ENCODE assay signal across 2 cellular contexts in the genomic region with DNA sequence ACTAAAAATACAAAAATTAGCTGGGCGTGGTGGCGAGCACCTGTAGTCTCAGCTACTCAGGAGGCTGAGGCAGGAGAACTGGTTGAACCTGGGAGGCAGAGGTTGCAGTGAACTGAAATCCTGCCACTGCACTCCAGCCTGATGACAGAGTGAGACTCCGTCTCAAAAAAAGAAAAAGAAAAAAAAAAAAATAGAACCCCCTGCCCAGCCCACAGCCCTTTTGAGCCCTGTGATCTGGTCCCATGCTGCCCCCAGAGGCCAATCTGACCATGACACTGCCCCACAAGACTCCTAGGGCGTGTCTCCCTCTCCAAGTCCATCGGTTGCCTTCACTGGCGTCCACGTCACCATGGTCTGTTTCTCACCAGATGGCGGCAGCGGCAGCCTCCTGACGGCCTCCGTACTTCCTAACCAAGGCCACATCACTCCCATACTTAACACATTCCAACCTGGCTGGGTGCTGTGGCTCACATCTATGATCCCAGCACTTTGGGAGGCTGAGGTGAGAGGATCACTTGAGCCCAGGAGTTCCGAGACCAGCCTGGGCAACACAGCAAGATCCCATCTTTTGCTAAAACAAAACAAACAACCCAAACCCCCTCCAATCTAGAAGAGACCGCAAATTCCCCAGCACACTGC.
TF ChIP-seq lines count a peak whose summit lies in the region.

No MANE protein-coding gene starts in this region.

TF ChIP-seq in GM23338, 12 proteins besides CTCF, POLR2A, EP300 and RAD21:
- TF ChIP-seq JUNB (IDR thresholded peaks at IDR 0.05; ENCODE audit: unreplicated experiment) (no peak), CREB1 (CRISPR knock-in tag; IDR thresholded peaks at IDR 0.05; ENCODE audit: low read depth) (peak; percentile 58)
- TF ChIP-seq, protein P1, sequence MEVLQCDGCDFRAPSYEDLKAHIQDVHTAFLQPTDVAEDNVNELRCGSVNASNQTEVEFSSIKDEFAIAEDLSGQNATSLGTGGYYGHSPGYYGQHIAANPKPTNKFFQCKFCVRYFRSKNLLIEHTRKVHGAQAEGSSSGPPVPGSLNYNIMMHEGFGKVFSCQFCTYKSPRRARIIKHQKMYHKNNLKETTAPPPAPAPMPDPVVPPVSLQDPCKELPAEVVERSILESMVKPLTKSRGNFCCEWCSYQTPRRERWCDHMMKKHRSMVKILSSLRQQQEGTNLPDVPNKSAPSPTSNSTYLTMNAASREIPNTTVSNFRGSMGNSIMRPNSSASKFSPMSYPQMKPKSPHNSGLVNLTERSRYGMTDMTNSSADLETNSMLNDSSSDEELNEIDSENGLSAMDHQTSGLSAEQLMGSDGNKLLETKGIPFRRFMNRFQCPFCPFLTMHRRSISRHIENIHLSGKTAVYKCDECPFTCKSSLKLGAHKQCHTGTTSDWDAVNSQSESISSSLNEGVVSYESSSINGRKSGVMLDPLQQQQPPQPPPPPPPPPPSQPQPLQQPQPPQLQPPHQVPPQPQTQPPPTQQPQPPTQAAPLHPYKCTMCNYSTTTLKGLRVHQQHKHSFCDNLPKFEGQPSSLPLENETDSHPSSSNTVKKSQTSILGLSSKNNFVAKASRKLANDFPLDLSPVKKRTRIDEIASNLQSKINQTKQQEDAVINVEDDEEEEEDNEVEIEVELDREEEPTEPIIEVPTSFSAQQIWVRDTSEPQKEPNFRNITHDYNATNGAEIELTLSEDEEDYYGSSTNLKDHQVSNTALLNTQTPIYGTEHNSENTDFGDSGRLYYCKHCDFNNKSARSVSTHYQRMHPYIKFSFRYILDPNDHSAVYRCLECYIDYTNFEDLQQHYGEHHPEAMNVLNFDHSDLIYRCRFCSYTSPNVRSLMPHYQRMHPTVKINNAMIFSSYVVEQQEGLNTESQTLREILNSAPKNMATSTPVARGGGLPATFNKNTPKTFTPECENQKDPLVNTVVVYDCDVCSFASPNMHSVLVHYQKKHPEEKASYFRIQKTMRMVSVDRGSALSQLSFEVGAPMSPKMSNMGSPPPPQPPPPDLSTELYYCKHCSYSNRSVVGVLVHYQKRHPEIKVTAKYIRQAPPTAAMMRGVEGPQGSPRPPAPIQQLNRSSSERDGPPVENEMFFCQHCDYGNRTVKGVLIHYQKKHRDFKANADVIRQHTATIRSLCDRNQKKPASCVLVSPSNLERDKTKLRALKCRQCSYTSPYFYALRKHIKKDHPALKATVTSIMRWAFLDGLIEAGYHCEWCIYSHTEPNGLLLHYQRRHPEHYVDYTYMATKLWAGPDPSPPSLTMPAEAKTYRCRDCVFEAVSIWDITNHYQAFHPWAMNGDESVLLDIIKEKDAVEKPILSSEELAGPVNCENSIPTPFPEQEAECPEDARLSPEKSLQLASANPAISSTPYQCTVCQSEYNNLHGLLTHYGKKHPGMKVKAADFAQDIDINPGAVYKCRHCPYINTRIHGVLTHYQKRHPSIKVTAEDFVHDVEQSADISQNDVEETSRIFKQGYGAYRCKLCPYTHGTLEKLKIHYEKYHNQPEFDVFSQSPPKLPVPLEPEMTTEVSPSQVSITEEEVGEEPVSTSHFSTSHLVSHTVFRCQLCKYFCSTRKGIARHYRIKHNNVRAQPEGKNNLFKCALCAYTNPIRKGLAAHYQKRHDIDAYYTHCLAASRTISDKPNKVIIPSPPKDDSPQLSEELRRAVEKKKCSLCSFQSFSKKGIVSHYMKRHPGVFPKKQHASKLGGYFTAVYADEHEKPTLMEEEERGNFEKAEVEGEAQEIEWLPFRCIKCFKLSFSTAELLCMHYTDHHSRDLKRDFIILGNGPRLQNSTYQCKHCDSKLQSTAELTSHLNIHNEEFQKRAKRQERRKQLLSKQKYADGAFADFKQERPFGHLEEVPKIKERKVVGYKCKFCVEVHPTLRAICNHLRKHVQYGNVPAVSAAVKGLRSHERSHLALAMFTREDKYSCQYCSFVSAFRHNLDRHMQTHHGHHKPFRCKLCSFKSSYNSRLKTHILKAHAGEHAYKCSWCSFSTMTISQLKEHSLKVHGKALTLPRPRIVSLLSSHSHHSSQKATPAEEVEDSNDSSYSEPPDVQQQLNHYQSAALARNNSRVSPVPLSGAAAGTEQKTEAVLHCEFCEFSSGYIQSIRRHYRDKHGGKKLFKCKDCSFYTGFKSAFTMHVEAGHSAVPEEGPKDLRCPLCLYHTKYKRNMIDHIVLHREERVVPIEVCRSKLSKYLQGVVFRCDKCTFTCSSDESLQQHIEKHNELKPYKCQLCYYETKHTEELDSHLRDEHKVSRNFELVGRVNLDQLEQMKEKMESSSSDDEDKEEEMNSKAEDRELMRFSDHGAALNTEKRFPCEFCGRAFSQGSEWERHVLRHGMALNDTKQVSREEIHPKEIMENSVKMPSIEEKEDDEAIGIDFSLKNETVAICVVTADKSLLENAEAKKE (CRISPR knock-in tag; IDR thresholded peaks at IDR 0.05) = no peak
- TF ChIP-seq, protein P2, sequence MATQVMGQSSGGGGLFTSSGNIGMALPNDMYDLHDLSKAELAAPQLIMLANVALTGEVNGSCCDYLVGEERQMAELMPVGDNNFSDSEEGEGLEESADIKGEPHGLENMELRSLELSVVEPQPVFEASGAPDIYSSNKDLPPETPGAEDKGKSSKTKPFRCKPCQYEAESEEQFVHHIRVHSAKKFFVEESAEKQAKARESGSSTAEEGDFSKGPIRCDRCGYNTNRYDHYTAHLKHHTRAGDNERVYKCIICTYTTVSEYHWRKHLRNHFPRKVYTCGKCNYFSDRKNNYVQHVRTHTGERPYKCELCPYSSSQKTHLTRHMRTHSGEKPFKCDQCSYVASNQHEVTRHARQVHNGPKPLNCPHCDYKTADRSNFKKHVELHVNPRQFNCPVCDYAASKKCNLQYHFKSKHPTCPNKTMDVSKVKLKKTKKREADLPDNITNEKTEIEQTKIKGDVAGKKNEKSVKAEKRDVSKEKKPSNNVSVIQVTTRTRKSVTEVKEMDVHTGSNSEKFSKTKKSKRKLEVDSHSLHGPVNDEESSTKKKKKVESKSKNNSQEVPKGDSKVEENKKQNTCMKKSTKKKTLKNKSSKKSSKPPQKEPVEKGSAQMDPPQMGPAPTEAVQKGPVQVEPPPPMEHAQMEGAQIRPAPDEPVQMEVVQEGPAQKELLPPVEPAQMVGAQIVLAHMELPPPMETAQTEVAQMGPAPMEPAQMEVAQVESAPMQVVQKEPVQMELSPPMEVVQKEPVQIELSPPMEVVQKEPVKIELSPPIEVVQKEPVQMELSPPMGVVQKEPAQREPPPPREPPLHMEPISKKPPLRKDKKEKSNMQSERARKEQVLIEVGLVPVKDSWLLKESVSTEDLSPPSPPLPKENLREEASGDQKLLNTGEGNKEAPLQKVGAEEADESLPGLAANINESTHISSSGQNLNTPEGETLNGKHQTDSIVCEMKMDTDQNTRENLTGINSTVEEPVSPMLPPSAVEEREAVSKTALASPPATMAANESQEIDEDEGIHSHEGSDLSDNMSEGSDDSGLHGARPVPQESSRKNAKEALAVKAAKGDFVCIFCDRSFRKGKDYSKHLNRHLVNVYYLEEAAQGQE (IDR thresholded peaks at IDR 0.05; ENCODE audit: unreplicated experiment) = no peak

TF ChIP-seq in SK-N-SH treated with all-trans-retinoic acid at 6 μM for 48 hours, 23 proteins besides CTCF, POLR2A, EP300 and RAD21:
- TF ChIP-seq ZFP30 (CRISPR knock-in tag; IDR thresholded peaks at IDR 0.05) (no peak), ZFP3 (CRISPR knock-in tag; IDR thresholded peaks at IDR 0.05) (no peak)
TF ChIP-seq in SK-N-SH treated with all-trans-retinoic acid at 6 μM for 48 hours: peak in this region for 0.
